Comparison of ENCODE assay signal across 21 cellular contexts in genomic region chr3:133610031-133610430, GRCh38.
"Had no signal": no experiment of that assay in that cellular context is flagged by ENCODE, and none has a peak within 500 bp of the region (broad histone marks: within the 10 kb centered on the region; RNA-seq: fewer than 3 reads in every experiment).

No MANE protein-coding gene starts in this region.

- H3K36me3 ChIP-seq: colonic mucosa, prostate gland had no signal

- H3K9ac ChIP-seq: neural progenitor cell had no signal

- ATAC-seq: activated CD4-positive, CD25-positive, alpha-beta regulatory T cell treated with anti-CD3 and anti-CD28 coated beads, Interleukin-2, amount 50 U/mL, for 24 hours; activated naive CD8-positive, alpha-beta T cell treated with anti-CD3 and anti-CD28 coated beads, Interleukin-2, amount 50 U/mL, for 24 hours; activated T-cell treated with anti-CD3 and anti-CD28 coated beads, Interleukin-2, amount 50 U/mL, for 4 hours; body of pancreas; gastroesophageal sphincter; heart right ventricle; left ventricle myocardium superior; stimulated activated memory B cell treated with anti-CD40 and anti-IgM and Interleukin-4, amounts not matched to agents 10 μg/mL and 1 μg/mL and 100 μg/mL, for 72 hours had no signal

- H3K9me3 ChIP-seq: body of pancreas, colonic mucosa, gastroesophageal sphincter, heart right ventricle, prostate gland, right atrium auricular region had no signal

- H3K4me2 ChIP-seq: neural progenitor cell had no signal

- H3K4me1 ChIP-seq: body of pancreas, colonic mucosa, gastroesophageal sphincter, heart right ventricle, neural progenitor cell, prostate gland, right atrium auricular region had no signal

- DNase-seq: activated CD4-positive, alpha-beta T cell treated with anti-CD3 and anti-CD28 coated beads, Interleukin-2, amount 10 ng/mL, durations not matched to agents 7 days and 5 days; activated CD8-positive, alpha-beta memory T cell treated with anti-CD3 and anti-CD28 coated beads, Interleukin-2, amount 50 U/mL, for 4 hours; activated effector memory CD4-positive, alpha-beta T cell treated with Interleukin-2 at 50 U/mL for 16 hours; activated naive CD4-positive, alpha-beta T cell treated with anti-CD3 and anti-CD28 coated beads, Interleukin-2, amount 10 ng/mL, durations not matched to agents 7 days and 5 days; activated naive CD8-positive, alpha-beta T cell treated with anti-CD3 and anti-CD28 coated beads, Interleukin-2, amount 50 U/mL, for 24 hours; activated T-cell treated with anti-CD3 and anti-CD28 coated beads, Interleukin-2, amount 50 U/mL, for 4 hours; body of pancreas; caudate nucleus; colonic mucosa; heart right ventricle; immature natural killer cell; left ventricle myocardium superior; naive B cell; small intestine; stimulated activated CD4-positive, alpha-beta T cell treated with anti-CD3 and anti-CD28 coated beads, Interleukin-4, amount 100 ng/mL, for 24 hours had no signal

- H3K27ac ChIP-seq: body of pancreas, colonic mucosa, gastroesophageal sphincter, heart right ventricle, neural progenitor cell, prostate gland, right atrium auricular region had no signal

- H3K4me3 ChIP-seq: body of pancreas, colonic mucosa, gastroesophageal sphincter, heart right ventricle, neural progenitor cell, prostate gland, right atrium auricular region had no signal

- H2AFZ ChIP-seq: neural progenitor cell had no signal

- H3K27me3 ChIP-seq: body of pancreas, colonic mucosa, gastroesophageal sphincter, heart right ventricle, neural progenitor cell, right atrium auricular region had no signal
